17 cellular contexts compared by ENCODE assay signal in genomic region chr14:76997257-76997970, GRCh38. TPM values are rescaled to one million over a fixed set of nuclear protein-coding genes. Genes with fewer than 3 reads are reported as not detected.
DNase-seq lines count a peak whose midpoint lies in the region; ATAC-seq and TF ChIP-seq lines count a peak whose summit lies in the region.
"Had no signal": no experiment of that assay in that cellular context is flagged by ENCODE, and none has a peak within 500 bp of the region (broad histone marks: within the 10 kb centered on the region; RNA-seq: fewer than 3 reads in every experiment).

No MANE protein-coding gene starts in this region.

- ATAC-seq in naive B cell (ENCODE audit: low read depth in 2 of 2) (no peak), GM19324 (IDR thresholded peaks at IDR 0.05; ENCODE audit: low FRiP score, unreplicated experiment) (no peak), GM18519 (IDR thresholded peaks at IDR 0.05; ENCODE audit: low FRiP score, unreplicated experiment) (no peak)
- ATAC-seq: sciatic nerve had no signal

- H3K36me3 Mint-ChIP-seq in brain: no peaks in the 10 kb centered on the region
- H3K36me3 Mint-ChIP-seq in naive B cell: no peaks in the 10 kb centered on the region

- peaks cover 91% of the 10 kb centered on the region for H3K4me1 Mint-ChIP-seq in brain
- peaks cover 36 to 48% (median 37%) of the 10 kb centered on the region in 3 donors for H3K4me1 Mint-ChIP-seq in naive B cell

- H3K27ac Mint-ChIP-seq in brain (peak overlapping the region in 4 of 5 experiments; percentile 41 to 91 (median 70)), naive B cell (peak overlapping the region in 1 of 6 donors; percentile 82)
- H3K27ac Mint-ChIP-seq: HFFc6, immature natural killer cell had no signal

- H3K27me3 Mint-ChIP-seq in brain (no peaks in the 10 kb centered on the region), naive B cell (no peaks in the 10 kb centered on the region)

- H3K9me3 Mint-ChIP-seq in brain (no peaks in the 10 kb centered on the region), naive B cell (no peaks in the 10 kb centered on the region)
- H3K9me3 Mint-ChIP-seq: HFFc6, immature natural killer cell had no signal

- DNase-seq in EH (ENCODE audit: low read depth) (peak; percentile 29), M059J (ENCODE audit: low read depth) (peak; percentile 30), naive B cell (no peak), NCI-H1436 treated with DMSO at 0.1 percent for 48 hours (lab: John Stamatoyannopoulos, UW) (no peak)
- DNase-seq: activated CD4-positive, CD25-positive, alpha-beta regulatory T cell treated with anti-CD3 and anti-CD28 coated beads, Interleukin-2, amount 50 U/mL, for 72 hours; activated CD8-positive, alpha-beta memory T cell treated with anti-CD3 and anti-CD28 coated beads, Interleukin-2, amount 50 U/mL, for 4 hours; HFFc6; immature natural killer cell; NCI-H2081 treated with DMSO at 0.1 percent for 48 hours; nucleus accumbens; Right ventricle myocardium superior; stimulated activated CD4-positive, alpha-beta T cell treated with anti-CD3 and anti-CD28 coated beads, Interleukin-2, amount 100 ng/mL, for 48 hours; T-helper 2 cell had no signal

- H3K4me3 Mint-ChIP-seq in brain (no peak overlapping the region), naive B cell (peak overlapping the region in 5 of 8 donors; percentile 25 to 59 (median 39))
- H3K4me3 Mint-ChIP-seq: HFFc6, immature natural killer cell had no signal

- TF ChIP-seq CTCF in brain (conservative IDR thresholded peaks at IDR 0.05): no peak

RNA-seq across cellular contexts. Expression of gene IRF2BPL, which starts 31.1 kb away (rescaled TPM):
- 13.2 and 31.7 TPM in 2 replicates for total RNA-seq in M059J (2014; rRNA removed; shearing (Covaris generic))
- polyA plus RNA-seq in brain (ENCODE audit: insufficient read depth, low read depth, low replicate concordance) (49.8 TPM), naive B cell (ENCODE audit: low read depth in 6 of 6) (1 to 10 TPM; 1.7 to 4.6 (median 3.2) TPM)

Comparison
In these comparisons a context has a peak if more than half of its experiments do, and no peak if none do; other contexts are left out.
1. DNase-seq: peak in EH (single experiment) and M059J (single experiment); none in naive B cell (single experiment) and NCI-H1436 treated with DMSO at 0.1 percent for 48 hours (single experiment).
2. H3K4me3 Mint-ChIP-seq: peak in naive B cell (5 of 8); none in brain (0 of 5).